In genomic region chr17:27451906-27452305, GRCh38 we compare ENCODE assay signal across 1 cellular context.
TF ChIP-seq lines count a peak whose summit lies in the region.

No MANE protein-coding gene starts in this region.

TF ChIP-seq in K562, 482 proteins besides CTCF, POLR2A, EP300 and RAD21 (continued from another document):
- TF ChIP-seq KDM1A (IDR thresholded peaks at IDR 0.05) (peak; percentile 13 to 44; a peak in 3 of 4 replicates), ESRRB (CRISPR knock-in tag; IDR thresholded peaks at IDR 0.05; ENCODE audit: borderline replicate concordance) (no peak), HDAC8 (tag; IDR thresholded peaks at IDR 0.05) (no peak), ATF6 (CRISPR knock-in tag; IDR thresholded peaks at IDR 0.05) (no peak), E2F5 (CRISPR knock-in tag; IDR thresholded peaks at IDR 0.05) (no peak), RCOR1 (IDR thresholded peaks at IDR 0.05; ENCODE audit: borderline replicate concordance in 1 of 2, low read depth in 2 of 2, low read length in 2 of 2) (0 out of 4 replicates have a peak, but pooled peaks of 1 of the 2 experiments have one; percentile 11), ZBTB8A (IDR thresholded peaks at IDR 0.05; ENCODE audit: partially characterized antibody) (no peak), MCM3 (IDR thresholded peaks at IDR 0.05) (no peak), E4F1 (CRISPR knock-in tag; IDR thresholded peaks at IDR 0.05; ENCODE audit: borderline replicate concordance) (no peak), BCOR (IDR thresholded peaks at IDR 0.05) (peak; percentile 84), STAT6 (CRISPR knock-in tag; IDR thresholded peaks at IDR 0.05) (no peak), RFX1 (IDR thresholded peaks at IDR 0.05) (no peak), SMARCA5 (IDR thresholded peaks at IDR 0.05) (0 out of 2 replicates have a peak, but pooled peaks have one; percentile 42), GATAD2A (IDR thresholded peaks at IDR 0.05) (no peak), STAT5A (IDR thresholded peaks at IDR 0.05; ENCODE audit: borderline replicate concordance, low read length) (no peak), BACH1 (tag; IDR thresholded peaks at IDR 0.05) (no peak), MCM5 (IDR thresholded peaks at IDR 0.05; ENCODE audit: low read depth) (no peak), KDM5B (IDR thresholded peaks at IDR 0.05; ENCODE audit: insufficient replicate concordance, low read depth, low read length) (no peak), RBM25 (IDR thresholded peaks at IDR 0.05; ENCODE audit: low read depth, low read length, severe bottlenecking) (peak; percentile 87), TAF15 (IDR thresholded peaks at IDR 0.05; ENCODE audit: low read depth, low read length) (no peak), SRSF3 (IDR thresholded peaks at IDR 0.05; ENCODE audit: insufficient read depth, low read length) (no peak)
- TF ChIP-seq, protein P1, sequence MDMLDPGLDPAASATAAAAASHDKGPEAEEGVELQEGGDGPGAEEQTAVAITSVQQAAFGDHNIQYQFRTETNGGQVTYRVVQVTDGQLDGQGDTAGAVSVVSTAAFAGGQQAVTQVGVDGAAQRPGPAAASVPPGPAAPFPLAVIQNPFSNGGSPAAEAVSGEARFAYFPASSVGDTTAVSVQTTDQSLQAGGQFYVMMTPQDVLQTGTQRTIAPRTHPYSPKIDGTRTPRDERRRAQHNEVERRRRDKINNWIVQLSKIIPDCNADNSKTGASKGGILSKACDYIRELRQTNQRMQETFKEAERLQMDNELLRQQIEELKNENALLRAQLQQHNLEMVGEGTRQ (CRISPR knock-in tag; IDR thresholded peaks at IDR 0.05) = no peak
